Comparison of ENCODE assay signal across 18 cellular contexts in genomic region chr18:71011389-71011788, GRCh38.
A peak's percentile ranks its signal among the peaks of the same experiment; 100 is the strongest.
DNase-seq lines count a peak whose midpoint lies in the region; ATAC-seq lines count a peak whose summit lies in the region.
"Had no signal": no experiment of that assay in that cellular context is flagged by ENCODE, and none has a peak within 500 bp of the region (broad histone marks: within the 10 kb centered on the region; RNA-seq: fewer than 3 reads in every experiment).

No MANE protein-coding gene starts in this region.

- ATAC-seq in GM18498 (IDR thresholded peaks at IDR 0.05; ENCODE audit: unreplicated experiment) (peak; percentile 73), GM19372 (IDR thresholded peaks at IDR 0.05; ENCODE audit: low read depth, unreplicated experiment) (peak; percentile 81), HG02759 (IDR thresholded peaks at IDR 0.05; ENCODE audit: unreplicated experiment) (peak; percentile 75), HG03439 (IDR thresholded peaks at IDR 0.05; ENCODE audit: unreplicated experiment) (peak; percentile 53), HG02840 (IDR thresholded peaks at IDR 0.05; ENCODE audit: low FRiP score, unreplicated experiment) (no peak)
- ATAC-seq: activated naive CD8-positive, alpha-beta T cell treated with anti-CD3 and anti-CD28 coated beads, Interleukin-2, amount 50 U/mL, for 24 hours; activated T-helper 17 cell treated with anti-CD3 and anti-CD28 coated beads, Interleukin-2, amount 50 U/mL, for 72 hours; right cardiac atrium had no signal

- DNase-seq in NCI-H510A (lab: John Stamatoyannopoulos, UW) (no peak), DMS79 treated with DMSO at 0.1 percent for 48 hours (lab: John Stamatoyannopoulos, UW) (no peak)
- no peak for DNase-seq in activated CD4-positive, alpha-beta T cell treated with anti-CD3 and anti-CD28 coated beads for 4 hours
- DNase-seq: activated naive CD8-positive, alpha-beta T cell treated with anti-CD3 and anti-CD28 coated beads, Interleukin-2, amount 50 U/mL, for 24 hours; cortex of kidney; DMS153; GM23248; naive B cell; NCI-H1417 treated with DMSO at 0.1 percent for 48 hours; NCI-H524; right cardiac atrium; uterus had no signal
